Comparison of ENCODE assay signal across 1 cellular context in genomic region chr6:32968770-32969684, GRCh38.
TF ChIP-seq lines count a peak whose summit lies in the region.

No MANE protein-coding gene starts in this region.

TF ChIP-seq in GM12878, 131 proteins besides CTCF, POLR2A, EP300 and RAD21 (continued from another document):
- TF ChIP-seq ZBTB11 (CRISPR knock-in tag; IDR thresholded peaks at IDR 0.05), result no peak
- no peak for TF ChIP-seq SMC3 (IDR thresholded peaks at IDR 0.05; ENCODE audit: borderline replicate concordance, low read length)
- no peak for TF ChIP-seq KLF5 (IDR thresholded peaks at IDR 0.05; ENCODE audit: partially characterized antibody)
- TF ChIP-seq HDAC2 (IDR thresholded peaks at IDR 0.05), result no peak
- peak; percentile 86 for TF ChIP-seq PKNOX1 (IDR thresholded peaks at IDR 0.05)
- peak; percentile 84 for TF ChIP-seq MEF2B (IDR thresholded peaks at IDR 0.05; ENCODE audit: partially characterized antibody, poor library complexity, severe bottlenecking)
- no peak; the same call in 1 of the 2 replicates for TF ChIP-seq CBFB (IDR thresholded peaks at IDR 0.05; ENCODE audit: low read depth)
- no peak for TF ChIP-seq POU2F2 (IDR thresholded peaks at IDR 0.05; ENCODE audit: borderline replicate concordance, low read depth, low read length)
- peak; percentile 66 for TF ChIP-seq PBX3 (IDR thresholded peaks at IDR 0.05; ENCODE audit: insufficient replicate concordance, low read depth, low read length)
- TF ChIP-seq MYC (IDR thresholded peaks at IDR 0.05; ENCODE audit: insufficient read depth, insufficient read length, insufficient replicate concordance, low read length, severe bottlenecking), result peak; percentile 75
- peak; percentile 56 for TF ChIP-seq CREM (IDR thresholded peaks at IDR 0.05; ENCODE audit: low read depth)
- peak; percentile 37; the same call in 1 of the 2 replicates for TF ChIP-seq PAX5 (IDR thresholded peaks at IDR 0.05; ENCODE audit: borderline replicate concordance, low read depth, low read length)
- TF ChIP-seq NBN (IDR thresholded peaks at IDR 0.05), result peak; percentile 35; the same call in 1 of the 2 replicates
- TF ChIP-seq BRCA1 (IDR thresholded peaks at IDR 0.05; ENCODE audit: low read depth, low read length), result no peak
- no peak for TF ChIP-seq ZNF384 (IDR thresholded peaks at IDR 0.05; ENCODE audit: borderline replicate concordance, low read depth, low read length)
- peak; percentile 62 for TF ChIP-seq SMAD5 (IDR thresholded peaks at IDR 0.05; ENCODE audit: low read depth)
- TF ChIP-seq SMARCA5 (IDR thresholded peaks at IDR 0.05), result 0 out of 2 replicates have a peak, but pooled peaks have one; percentile 69
- TF ChIP-seq ZNF687 (IDR thresholded peaks at IDR 0.05), result peak; percentile 92
- TF ChIP-seq POLR2AphosphoS5 (IDR thresholded peaks at IDR 0.05; ENCODE audit: low read length), result peak; percentile 91
- no peak for TF ChIP-seq NFIC (IDR thresholded peaks at IDR 0.05; ENCODE audit: low read depth, low read length)
- TF ChIP-seq CBX5 (IDR thresholded peaks at IDR 0.05; ENCODE audit: low read depth), result no peak
- TF ChIP-seq GATAD2B (conservative IDR thresholded peaks at IDR 0.05; ENCODE audit: low read depth), result peak; percentile 58
- no peak for TF ChIP-seq NFYA (IDR thresholded peaks at IDR 0.05; ENCODE audit: borderline replicate concordance, low read depth, low read length)
- TF ChIP-seq ZNF274 (IDR thresholded peaks at IDR 0.05; ENCODE audit: insufficient read depth, insufficient read length), result no peak
- TF ChIP-seq IKZF2 (IDR thresholded peaks at IDR 0.05), result peak; percentile 44 to 55; a peak in 3 of 4 replicates
- TF ChIP-seq ATF7 (IDR thresholded peaks at IDR 0.05; ENCODE audit: low read depth), result no peak
- no peak for TF ChIP-seq CHD4 (IDR thresholded peaks at IDR 0.05)
- peak; percentile 87 for TF ChIP-seq RAD51 (IDR thresholded peaks at IDR 0.05)
- TF ChIP-seq RELA (IDR thresholded peaks at IDR 0.05; ENCODE audit: borderline replicate concordance, partially characterized antibody), result peak; percentile 21
- no peak for TF ChIP-seq PML (IDR thresholded peaks at IDR 0.05; ENCODE audit: low read length)
- peak; percentile 67; the same call in 1 of the 2 replicates for TF ChIP-seq MXI1 (IDR thresholded peaks at IDR 0.05; ENCODE audit: low read depth, low read length)
- TF ChIP-seq NKRF (conservative IDR thresholded peaks at IDR 0.05), result 0 out of 2 replicates have a peak, but pooled peaks have one; percentile 8
- TF ChIP-seq ZBTB40 (IDR thresholded peaks at IDR 0.05; ENCODE audit: borderline replicate concordance), result no peak
- peak; percentile 14; the same call in 1 of the 2 replicates for TF ChIP-seq SPI1 (IDR thresholded peaks at IDR 0.05; ENCODE audit: borderline replicate concordance, insufficient read depth, low read depth, low read length)
- TF ChIP-seq NR2F1 (conservative IDR thresholded peaks at IDR 0.05), result peak; percentile 75
- peak; percentile 73 for TF ChIP-seq SMAD1 (IDR thresholded peaks at IDR 0.05; ENCODE audit: low read depth, partially characterized antibody)
- no peak for TF ChIP-seq RBBP5 (conservative IDR thresholded peaks at IDR 0.05)
- TF ChIP-seq ZSCAN29 (IDR thresholded peaks at IDR 0.05), result no peak
- TF ChIP-seq BCL11A (IDR thresholded peaks at IDR 0.05; ENCODE audit: low read depth, low read length), result no peak
- TF ChIP-seq CEBPB (IDR thresholded peaks at IDR 0.05; ENCODE audit: borderline replicate concordance in 1 of 2, low read depth in 2 of 2, low read length in 2 of 2), result no peak
- TF ChIP-seq TAF1 (IDR thresholded peaks at IDR 0.05; ENCODE audit: borderline replicate concordance, low read depth, low read length), result peak; percentile 73; the same call in 1 of the 2 replicates
- TF ChIP-seq BCLAF1 (IDR thresholded peaks at IDR 0.05), result no peak
- no peak for TF ChIP-seq SIX5 (IDR thresholded peaks at IDR 0.05; ENCODE audit: low read depth, low read length, severe bottlenecking)
- TF ChIP-seq NR2C2 (IDR thresholded peaks at IDR 0.05; ENCODE audit: borderline replicate concordance, control insufficient read depth, insufficient read length, low read depth), result no peak
- TF ChIP-seq JUNB (IDR thresholded peaks at IDR 0.05), result no peak
- peak; percentile 76 for TF ChIP-seq IKZF1 (conservative IDR thresholded peaks at IDR 0.05)
- no peak for TF ChIP-seq RUNX3 (IDR thresholded peaks at IDR 0.05; ENCODE audit: low read length)
- no peak for TF ChIP-seq NR2C1 (IDR thresholded peaks at IDR 0.05)
- TF ChIP-seq MTA2 (IDR thresholded peaks at IDR 0.05; ENCODE audit: low read depth), result no peak
- TF ChIP-seq SREBF2 (IDR thresholded peaks at IDR 0.05; ENCODE audit: low read length), result no peak
